Comparison of ENCODE assay signal across 1 cellular context in genomic region chr11:20002312-20003216, GRCh38.
TF ChIP-seq lines count a peak whose summit lies in the region.

No MANE protein-coding gene starts in this region.

TF ChIP-seq in HEK293, 187 proteins besides CTCF, POLR2A, EP300 and RAD21 (continued from another document):
- TF ChIP-seq, protein P1, sequence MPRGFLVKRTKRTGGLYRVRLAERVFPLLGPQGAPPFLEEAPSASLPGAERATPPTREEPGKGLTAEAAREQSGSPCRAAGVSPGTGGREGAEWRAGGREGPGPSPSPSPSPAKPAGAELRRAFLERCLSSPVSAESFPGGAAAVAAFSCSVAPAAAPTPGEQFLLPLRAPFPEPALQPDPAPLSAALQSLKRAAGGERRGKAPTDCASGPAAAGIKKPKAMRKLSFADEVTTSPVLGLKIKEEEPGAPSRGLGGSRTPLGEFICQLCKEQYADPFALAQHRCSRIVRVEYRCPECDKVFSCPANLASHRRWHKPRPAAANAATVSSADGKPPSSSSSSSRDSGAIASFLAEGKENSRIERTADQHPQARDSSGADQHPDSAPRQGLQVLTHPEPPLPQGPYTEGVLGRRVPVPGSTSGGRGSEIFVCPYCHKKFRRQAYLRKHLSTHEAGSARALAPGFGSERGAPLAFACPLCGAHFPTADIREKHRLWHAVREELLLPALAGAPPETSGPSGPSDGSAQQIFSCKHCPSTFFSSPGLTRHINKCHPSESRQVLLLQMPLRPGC (tag by site-specific recombination; IDR thresholded peaks at IDR 0.05), result no peak
- TF ChIP-seq ZNF341 (tag by site-specific recombination; IDR thresholded peaks at IDR 0.05; ENCODE audit: low read depth), result 0 out of 2 replicates have a peak, but pooled peaks have one; percentile 16
- TF ChIP-seq, protein P2, sequence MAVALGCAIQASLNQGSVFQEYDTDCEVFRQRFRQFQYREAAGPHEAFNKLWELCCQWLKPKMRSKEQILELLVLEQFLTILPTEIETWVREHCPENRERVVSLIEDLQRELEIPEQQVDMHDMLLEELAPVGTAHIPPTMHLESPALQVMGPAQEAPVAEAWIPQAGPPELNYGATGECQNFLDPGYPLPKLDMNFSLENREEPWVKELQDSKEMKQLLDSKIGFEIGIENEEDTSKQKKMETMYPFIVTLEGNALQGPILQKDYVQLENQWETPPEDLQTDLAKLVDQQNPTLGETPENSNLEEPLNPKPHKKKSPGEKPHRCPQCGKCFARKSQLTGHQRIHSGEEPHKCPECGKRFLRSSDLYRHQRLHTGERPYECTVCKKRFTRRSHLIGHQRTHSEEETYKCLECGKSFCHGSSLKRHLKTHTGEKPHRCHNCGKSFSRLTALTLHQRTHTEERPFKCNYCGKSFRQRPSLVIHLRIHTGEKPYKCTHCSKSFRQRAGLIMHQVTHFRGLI (tag by site-specific recombination; IDR thresholded peaks at IDR 0.05), result peak; percentile 89
